In the genomic region with DNA sequence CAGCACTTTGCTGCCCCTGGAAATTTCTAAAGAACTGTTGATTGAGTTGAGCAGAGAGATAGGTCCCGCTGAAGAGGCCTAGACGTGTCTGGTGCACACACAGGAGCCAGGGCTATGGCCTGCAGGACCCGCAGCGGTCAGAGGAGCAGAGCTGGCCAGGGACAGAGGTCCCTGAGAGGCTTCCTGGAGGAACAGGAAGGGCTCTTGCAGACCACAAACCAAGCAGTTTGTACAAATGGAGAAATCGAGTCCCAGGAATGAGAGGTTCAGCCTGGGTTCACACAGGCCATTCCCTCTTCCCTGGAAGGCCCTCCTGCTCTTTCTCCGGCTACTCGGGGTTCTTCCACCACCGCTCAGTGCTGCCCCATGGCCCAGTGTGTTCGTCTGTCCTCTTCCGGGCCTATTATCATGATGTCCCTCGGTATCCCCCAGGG, we compare ENCODE assay signal across 1 cellular context.
TF ChIP-seq lines count a peak whose summit lies in the region.

No MANE protein-coding gene starts in this region.

TF ChIP-seq in H1, 55 proteins besides CTCF, POLR2A, EP300 and RAD21 (continued from another document):
- TF ChIP-seq, protein P1, sequence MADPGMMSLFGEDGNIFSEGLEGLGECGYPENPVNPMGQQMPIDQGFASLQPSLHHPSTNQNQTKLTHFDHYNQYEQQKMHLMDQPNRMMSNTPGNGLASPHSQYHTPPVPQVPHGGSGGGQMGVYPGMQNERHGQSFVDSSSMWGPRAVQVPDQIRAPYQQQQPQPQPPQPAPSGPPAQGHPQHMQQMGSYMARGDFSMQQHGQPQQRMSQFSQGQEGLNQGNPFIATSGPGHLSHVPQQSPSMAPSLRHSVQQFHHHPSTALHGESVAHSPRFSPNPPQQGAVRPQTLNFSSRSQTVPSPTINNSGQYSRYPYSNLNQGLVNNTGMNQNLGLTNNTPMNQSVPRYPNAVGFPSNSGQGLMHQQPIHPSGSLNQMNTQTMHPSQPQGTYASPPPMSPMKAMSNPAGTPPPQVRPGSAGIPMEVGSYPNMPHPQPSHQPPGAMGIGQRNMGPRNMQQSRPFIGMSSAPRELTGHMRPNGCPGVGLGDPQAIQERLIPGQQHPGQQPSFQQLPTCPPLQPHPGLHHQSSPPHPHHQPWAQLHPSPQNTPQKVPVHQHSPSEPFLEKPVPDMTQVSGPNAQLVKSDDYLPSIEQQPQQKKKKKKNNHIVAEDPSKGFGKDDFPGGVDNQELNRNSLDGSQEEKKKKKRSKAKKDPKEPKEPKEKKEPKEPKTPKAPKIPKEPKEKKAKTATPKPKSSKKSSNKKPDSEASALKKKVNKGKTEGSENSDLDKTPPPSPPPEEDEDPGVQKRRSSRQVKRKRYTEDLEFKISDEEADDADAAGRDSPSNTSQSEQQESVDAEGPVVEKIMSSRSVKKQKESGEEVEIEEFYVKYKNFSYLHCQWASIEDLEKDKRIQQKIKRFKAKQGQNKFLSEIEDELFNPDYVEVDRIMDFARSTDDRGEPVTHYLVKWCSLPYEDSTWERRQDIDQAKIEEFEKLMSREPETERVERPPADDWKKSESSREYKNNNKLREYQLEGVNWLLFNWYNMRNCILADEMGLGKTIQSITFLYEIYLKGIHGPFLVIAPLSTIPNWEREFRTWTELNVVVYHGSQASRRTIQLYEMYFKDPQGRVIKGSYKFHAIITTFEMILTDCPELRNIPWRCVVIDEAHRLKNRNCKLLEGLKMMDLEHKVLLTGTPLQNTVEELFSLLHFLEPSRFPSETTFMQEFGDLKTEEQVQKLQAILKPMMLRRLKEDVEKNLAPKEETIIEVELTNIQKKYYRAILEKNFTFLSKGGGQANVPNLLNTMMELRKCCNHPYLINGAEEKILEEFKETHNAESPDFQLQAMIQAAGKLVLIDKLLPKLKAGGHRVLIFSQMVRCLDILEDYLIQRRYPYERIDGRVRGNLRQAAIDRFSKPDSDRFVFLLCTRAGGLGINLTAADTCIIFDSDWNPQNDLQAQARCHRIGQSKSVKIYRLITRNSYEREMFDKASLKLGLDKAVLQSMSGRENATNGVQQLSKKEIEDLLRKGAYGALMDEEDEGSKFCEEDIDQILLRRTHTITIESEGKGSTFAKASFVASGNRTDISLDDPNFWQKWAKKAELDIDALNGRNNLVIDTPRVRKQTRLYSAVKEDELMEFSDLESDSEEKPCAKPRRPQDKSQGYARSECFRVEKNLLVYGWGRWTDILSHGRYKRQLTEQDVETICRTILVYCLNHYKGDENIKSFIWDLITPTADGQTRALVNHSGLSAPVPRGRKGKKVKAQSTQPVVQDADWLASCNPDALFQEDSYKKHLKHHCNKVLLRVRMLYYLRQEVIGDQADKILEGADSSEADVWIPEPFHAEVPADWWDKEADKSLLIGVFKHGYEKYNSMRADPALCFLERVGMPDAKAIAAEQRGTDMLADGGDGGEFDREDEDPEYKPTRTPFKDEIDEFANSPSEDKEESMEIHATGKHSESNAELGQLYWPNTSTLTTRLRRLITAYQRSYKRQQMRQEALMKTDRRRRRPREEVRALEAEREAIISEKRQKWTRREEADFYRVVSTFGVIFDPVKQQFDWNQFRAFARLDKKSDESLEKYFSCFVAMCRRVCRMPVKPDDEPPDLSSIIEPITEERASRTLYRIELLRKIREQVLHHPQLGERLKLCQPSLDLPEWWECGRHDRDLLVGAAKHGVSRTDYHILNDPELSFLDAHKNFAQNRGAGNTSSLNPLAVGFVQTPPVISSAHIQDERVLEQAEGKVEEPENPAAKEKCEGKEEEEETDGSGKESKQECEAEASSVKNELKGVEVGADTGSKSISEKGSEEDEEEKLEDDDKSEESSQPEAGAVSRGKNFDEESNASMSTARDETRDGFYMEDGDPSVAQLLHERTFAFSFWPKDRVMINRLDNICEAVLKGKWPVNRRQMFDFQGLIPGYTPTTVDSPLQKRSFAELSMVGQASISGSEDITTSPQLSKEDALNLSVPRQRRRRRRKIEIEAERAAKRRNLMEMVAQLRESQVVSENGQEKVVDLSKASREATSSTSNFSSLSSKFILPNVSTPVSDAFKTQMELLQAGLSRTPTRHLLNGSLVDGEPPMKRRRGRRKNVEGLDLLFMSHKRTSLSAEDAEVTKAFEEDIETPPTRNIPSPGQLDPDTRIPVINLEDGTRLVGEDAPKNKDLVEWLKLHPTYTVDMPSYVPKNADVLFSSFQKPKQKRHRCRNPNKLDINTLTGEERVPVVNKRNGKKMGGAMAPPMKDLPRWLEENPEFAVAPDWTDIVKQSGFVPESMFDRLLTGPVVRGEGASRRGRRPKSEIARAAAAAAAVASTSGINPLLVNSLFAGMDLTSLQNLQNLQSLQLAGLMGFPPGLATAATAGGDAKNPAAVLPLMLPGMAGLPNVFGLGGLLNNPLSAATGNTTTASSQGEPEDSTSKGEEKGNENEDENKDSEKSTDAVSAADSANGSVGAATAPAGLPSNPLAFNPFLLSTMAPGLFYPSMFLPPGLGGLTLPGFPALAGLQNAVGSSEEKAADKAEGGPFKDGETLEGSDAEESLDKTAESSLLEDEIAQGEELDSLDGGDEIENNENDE (IDR thresholded peaks at IDR 0.05; ENCODE audit: insufficient replicate concordance, low read length), result no peak
- no peak for TF ChIP-seq TEAD4 (IDR thresholded peaks at IDR 0.05; ENCODE audit: low read depth, low read length)
- no peak for TF ChIP-seq KDM1A (IDR thresholded peaks at IDR 0.05; ENCODE audit: borderline replicate concordance, low read length)
- no peak for TF ChIP-seq SIRT6 (IDR thresholded peaks at IDR 0.05; ENCODE audit: low read length)
- no peak for TF ChIP-seq POLR2AphosphoS5 (IDR thresholded peaks at IDR 0.05; ENCODE audit: low read depth, low read length)
- no peak for TF ChIP-seq CBX8 (IDR thresholded peaks at IDR 0.05; ENCODE audit: borderline replicate concordance, low read depth, low read length)
- no peak for TF ChIP-seq SIX5 (IDR thresholded peaks at IDR 0.05; ENCODE audit: low read depth, low read length)
- TF ChIP-seq BRCA1 (IDR thresholded peaks at IDR 0.05; ENCODE audit: low read depth, low read length), result no peak
- TF ChIP-seq GTF2F1 (IDR thresholded peaks at IDR 0.05; ENCODE audit: borderline replicate concordance, low read depth, low read length), result no peak
- TF ChIP-seq, protein P2, sequence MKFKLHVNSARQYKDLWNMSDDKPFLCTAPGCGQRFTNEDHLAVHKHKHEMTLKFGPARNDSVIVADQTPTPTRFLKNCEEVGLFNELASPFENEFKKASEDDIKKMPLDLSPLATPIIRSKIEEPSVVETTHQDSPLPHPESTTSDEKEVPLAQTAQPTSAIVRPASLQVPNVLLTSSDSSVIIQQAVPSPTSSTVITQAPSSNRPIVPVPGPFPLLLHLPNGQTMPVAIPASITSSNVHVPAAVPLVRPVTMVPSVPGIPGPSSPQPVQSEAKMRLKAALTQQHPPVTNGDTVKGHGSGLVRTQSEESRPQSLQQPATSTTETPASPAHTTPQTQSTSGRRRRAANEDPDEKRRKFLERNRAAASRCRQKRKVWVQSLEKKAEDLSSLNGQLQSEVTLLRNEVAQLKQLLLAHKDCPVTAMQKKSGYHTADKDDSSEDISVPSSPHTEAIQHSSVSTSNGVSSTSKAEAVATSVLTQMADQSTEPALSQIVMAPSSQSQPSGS (IDR thresholded peaks at IDR 0.05; ENCODE audit: low read length), result no peak
- no peak for TF ChIP-seq YY1 (IDR thresholded peaks at IDR 0.05; ENCODE audit: low read depth, low read length)
- TF ChIP-seq TBP (IDR thresholded peaks at IDR 0.05; ENCODE audit: low read depth, low read length), result no peak
- TF ChIP-seq EGR1 (IDR thresholded peaks at IDR 0.05; ENCODE audit: borderline replicate concordance, low read depth, low read length), result no peak
- no peak for TF ChIP-seq HDAC2 (IDR thresholded peaks at IDR 0.05; ENCODE audit: borderline replicate concordance in 1 of 2, low read depth in 2 of 2, low read length in 2 of 2)
- TF ChIP-seq BCL11A (IDR thresholded peaks at IDR 0.05; ENCODE audit: low read depth in 2 of 2, low read length in 2 of 2), result no peak
- no peak for TF ChIP-seq POU5F1 (IDR thresholded peaks at IDR 0.05; ENCODE audit: low read depth, low read length)
- TF ChIP-seq SUZ12 (IDR thresholded peaks at IDR 0.05; ENCODE audit: low read length), result no peak
- TF ChIP-seq, protein P3, sequence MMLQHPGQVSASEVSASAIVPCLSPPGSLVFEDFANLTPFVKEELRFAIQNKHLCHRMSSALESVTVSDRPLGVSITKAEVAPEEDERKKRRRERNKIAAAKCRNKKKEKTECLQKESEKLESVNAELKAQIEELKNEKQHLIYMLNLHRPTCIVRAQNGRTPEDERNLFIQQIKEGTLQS (IDR thresholded peaks at IDR 0.05; ENCODE audit: insufficient read depth, low read depth, low read length), result no peak
- no peak for TF ChIP-seq GABPA (IDR thresholded peaks at IDR 0.05; ENCODE audit: borderline replicate concordance, insufficient read depth, low read length)
